ENCODE assay signal across 12 cellular contexts in genomic region chr3:31305324-31305723, GRCh38.
"Had no signal": no experiment of that assay in that cellular context is flagged by ENCODE, and none has a peak within 500 bp of the region (broad histone marks: within the 10 kb centered on the region; RNA-seq: fewer than 3 reads in every experiment).

No MANE protein-coding gene starts in this region.

- DNase-seq: activated CD4-positive, alpha-beta T cell treated with anti-CD3 and anti-CD28 coated beads for 1 hour; activated CD4-positive, alpha-beta T cell treated with anti-CD3 and anti-CD28 coated beads, Interleukin-2, amount 50 U/mL, for 48 hours; activated gamma-delta T cell treated with Interleukin-2 at 50 U/mL for 16 hours; activated naive CD8-positive, alpha-beta T cell treated with anti-CD3 and anti-CD28 coated beads for 36 hours; activated T-cell treated with anti-CD3 and anti-CD28 coated beads, Interleukin-2, amount 50 U/mL, for 48 hours; dermis blood vessel endothelial cell; erythroblast; hippocampal formation; small intestine; transverse colon had no signal

- ATAC-seq: stimulated activated effector memory CD8-positive, alpha-beta T cell treated with anti-CD3 and anti-CD28 coated beads, Interleukin-12 subunit alpha, Interleukin-12 subunit beta, amount 100 ng/mL, for 72 hours had no signal

- H3K4me3 ChIP-seq: right atrium auricular region, transverse colon had no signal

- FAIRE-seq: small intestine had no signal

- H3K27me3 ChIP-seq: right atrium auricular region, transverse colon had no signal

- H3K36me3 ChIP-seq: right atrium auricular region, transverse colon had no signal
